In the genomic region with DNA sequence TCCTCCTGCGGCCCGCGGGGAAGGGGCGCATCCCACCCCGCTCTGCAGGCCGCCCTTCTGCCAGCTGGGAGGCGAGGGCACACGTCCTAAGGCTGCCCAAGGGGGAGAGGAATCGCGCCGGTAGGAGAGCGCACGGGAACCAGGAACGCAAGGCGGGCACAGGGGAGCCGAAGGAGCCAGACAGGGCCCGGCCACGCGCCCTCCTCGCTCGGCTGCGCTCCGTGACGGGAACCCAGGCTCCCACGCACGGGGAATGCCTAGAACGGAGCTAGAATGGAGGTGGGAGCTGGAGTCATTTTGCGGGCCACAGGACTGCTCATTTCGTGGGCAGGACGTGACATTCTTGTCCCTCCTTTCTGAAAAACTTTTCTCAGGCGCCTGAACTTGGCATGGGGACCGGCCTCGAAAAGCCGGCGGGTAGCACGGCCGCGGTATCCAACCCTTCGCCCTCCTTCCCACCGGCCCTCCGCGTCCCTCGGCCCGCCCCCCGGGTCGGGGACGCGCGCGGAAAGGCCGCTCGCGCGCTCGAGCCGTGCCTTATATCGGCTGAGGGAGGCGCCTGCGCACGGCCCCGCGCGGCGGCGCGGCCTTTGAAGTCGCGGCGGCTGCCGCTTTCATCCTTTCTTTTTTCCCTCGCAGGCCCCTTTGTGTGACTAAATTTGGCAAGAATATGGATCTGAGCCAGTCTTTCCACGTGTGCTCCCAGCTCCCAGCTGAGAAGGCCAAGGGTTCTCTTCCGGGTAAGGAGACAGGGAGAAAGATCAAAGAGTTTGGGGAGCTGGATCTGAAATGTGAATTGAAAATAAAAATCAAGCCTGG, we compare ENCODE assay signal across 8 cellular contexts. TPM values are rescaled to one million over a fixed set of nuclear protein-coding genes. Genes with fewer than 3 reads are reported as not detected.
DNase-seq lines count a peak whose midpoint lies in the region; ATAC-seq and TF ChIP-seq lines count a peak whose summit lies in the region.

No MANE protein-coding gene starts in this region.

- no CpG with 5 or more reads among the region's 73 CpGs for WGBS in neuronal stem cell (ENCODE audit: extremely low coverage in 2 of 2, insufficient read length in 2 of 2, insufficient replicate concordance in 1 of 2), 2 donors

- peak overlapping the region; percentile 47 for H3K14ac ChIP-seq in neuronal stem cell (ENCODE audit: low read length)

- peak overlapping the region; percentile 97 for H3K4me2 ChIP-seq in neuronal stem cell (ENCODE audit: insufficient read depth, low read length, poor library complexity, severe bottlenecking)

- DNase-seq in NCI-H69 (lab: John Stamatoyannopoulos, UW), result peak; percentile 97
- DNase-seq in activated T-helper 1 cell treated with Interleukin-2 at 50 U/mL for 16 hours (ENCODE audit: low read depth), result peak; percentile 53
- DNase-seq in fibroblast of villous mesenchyme (ENCODE audit: low read depth), result peak; percentile 27
- DNase-seq in neuronal stem cell (ENCODE audit: low spot score), result peak; percentile 58
- DNase-seq in upper lobe of right lung, result peak; percentile 73

- H2BK5ac ChIP-seq in neuronal stem cell (ENCODE audit: low read length), result peak overlapping the region; percentile 27

- H3K27ac ChIP-seq in neuronal stem cell (replicated peaks; ENCODE audit: low read length) (no peak overlapping the region), upper lobe of right lung (peak overlapping the region; percentile 79)

- no peak overlapping the region for H4K91ac ChIP-seq in neuronal stem cell (ENCODE audit: low read depth, low read length, poor library complexity)

- H3K9ac ChIP-seq in neuronal stem cell (ENCODE audit: low read depth, low read length, poor library complexity), result peak overlapping the region; percentile 89

- no peaks in the 10 kb centered on the region for H3K79me1 ChIP-seq in neuronal stem cell (ENCODE audit: low read depth, low read length)

- H3K27me3 ChIP-seq in neuronal stem cell (ENCODE audit: control insufficient read depth in 3 of 3, insufficient read depth in 3 of 3, low read depth in 1 of 3, low read length in 3 of 3) (peaks cover 9 to 64% (median 42%) of the 10 kb centered on the region in 3 experiments), upper lobe of right lung (peaks cover 50% of the 10 kb centered on the region)

- H3K4me3 ChIP-seq in fibroblast of villous mesenchyme (ENCODE audit: low read depth, low read length) (peak overlapping the region; percentile 56), neuronal stem cell (ENCODE audit: low read length in 2 of 2) (peak overlapping the region; percentile 49 to 77), upper lobe of right lung (peak overlapping the region; percentile 68)

- intact Hi-C loops in upper lobe of right lung (cut with DNase I), result no loop called here

- H2BK120ac ChIP-seq in neuronal stem cell (ENCODE audit: low read depth, low read length), result peak overlapping the region; percentile 61

- peak overlapping the region; percentile 91 for H2AFZ ChIP-seq in neuronal stem cell (ENCODE audit: low read length)

- no peak overlapping the region for H2AK5ac ChIP-seq in neuronal stem cell (ENCODE audit: low read depth, low read length)

- H3K36me3 ChIP-seq in neuronal stem cell (replicated peaks in 1 of 2; ENCODE audit: control insufficient read depth in 2 of 2, insufficient read depth in 2 of 2, low read length in 2 of 2), result no peaks in the 10 kb centered on the region
- no peaks in the 10 kb centered on the region for H3K36me3 ChIP-seq in upper lobe of right lung

- H3K9me3 ChIP-seq in neuronal stem cell (replicated peaks in 1 of 2; ENCODE audit: control insufficient read depth in 2 of 2, insufficient read depth in 1 of 2, low read depth in 1 of 2, low read length in 2 of 2), result no peaks in the 10 kb centered on the region
- no peaks in the 10 kb centered on the region for H3K9me3 ChIP-seq in upper lobe of right lung

- ATAC-seq in GM18498 (IDR thresholded peaks at IDR 0.05; ENCODE audit: unreplicated experiment) (peak; percentile 54), HG02938 (IDR thresholded peaks at IDR 0.05; ENCODE audit: unreplicated experiment) (peak; percentile 48), upper lobe of right lung (peak; percentile 79), GM21526 (IDR thresholded peaks at IDR 0.05; ENCODE audit: low FRiP score, unreplicated experiment) (no peak)

- peak overlapping the region; percentile 45 for H2BK15ac ChIP-seq in neuronal stem cell (ENCODE audit: low read length)

- no peak overlapping the region for H4K8ac ChIP-seq in neuronal stem cell (ENCODE audit: low read depth, low read length)

- peak overlapping the region; percentile 3 for H3K4ac ChIP-seq in neuronal stem cell (ENCODE audit: low read length)

- peak overlapping the region; percentile 87 for H3K23ac ChIP-seq in neuronal stem cell (ENCODE audit: low read depth, low read length, poor library complexity)

- H3K4me1 ChIP-seq in neuronal stem cell (ENCODE audit: control insufficient read depth in 2 of 2, insufficient read depth in 1 of 2, low read depth in 1 of 2, low read length in 2 of 2) (peaks cover 6 to 20% of the 10 kb centered on the region in 2 donors), upper lobe of right lung (peaks cover 12% of the 10 kb centered on the region)

- H2BK12ac ChIP-seq in neuronal stem cell (ENCODE audit: low read length), result peak overlapping the region; percentile 98

- TF ChIP-seq CTCF in fibroblast of villous mesenchyme (IDR thresholded peaks at IDR 0.05; ENCODE audit: insufficient read depth, low read depth, low read length) (no peak), upper lobe of right lung (IDR thresholded peaks at IDR 0.05) (no peak)

- H3K18ac ChIP-seq in neuronal stem cell (ENCODE audit: low read length), result peak overlapping the region; percentile 97

RNA-seq across cellular contexts. Expression of a gene that starts 4.3 kb away (rescaled TPM):
- total RNA-seq in fibroblast of villous mesenchyme (under 0.01 and 1.6 TPM in 2 replicates), upper lobe of right lung (9.1 TPM)
- polyA plus RNA-seq in neuronal stem cell (2013, experiment 1 of 2), result 17.2 TPM
- polyA plus RNA-seq in neuronal stem cell (2013, experiment 2 of 2), result 17.0 TPM

Comparison
In these comparisons a context has a peak if more than half of its experiments do, and no peak if none do; other contexts are left out.
1. DNase-seq: peak in every context shown above with its lines; median percentile 97 in NCI-H69; 73 in upper lobe of right lung; 58 in neuronal stem cell; 53 in activated T-helper 1 cell treated with Interleukin-2 at 50 U/mL for 16 hours; 27 in fibroblast of villous mesenchyme.